In genomic region chr16:86913886-86914285, GRCh38 we compare ENCODE assay signal across 26 cellular contexts.
DNase-seq lines count a peak whose midpoint lies in the region; ATAC-seq, FAIRE-seq and TF ChIP-seq lines count a peak whose summit lies in the region.
"Had no signal": no experiment of that assay in that cellular context is flagged by ENCODE, and none has a peak within 500 bp of the region (broad histone marks: within the 10 kb centered on the region; RNA-seq: fewer than 3 reads in every experiment).

No MANE protein-coding gene starts in this region.

- 0 out of 2 replicates have a peak overlapping the region, but pooled peaks have one; percentile 40 for H2AK5ac ChIP-seq in H1 (ENCODE audit: low read depth, low read length)

- H4K20me1 ChIP-seq in H1 (replicated peaks in 1 of 2; ENCODE audit: control insufficient read depth in 1 of 2, insufficient read depth in 2 of 2, low read length in 2 of 2) = no peaks in the 10 kb centered on the region
- H4K20me1 ChIP-seq: BLaER1 treated with 17β-estradiol and CSF1 and Interleukin-3, amounts not matched to agents 10 nM and 100 nM had no signal

- H3K56ac ChIP-seq in H1 (replicated peaks; ENCODE audit: insufficient read length, low read depth, low read length) = no peak overlapping the region

- no peak overlapping the region for H2AFZ ChIP-seq in H1 (ENCODE audit: low read length)

- no peaks in the 10 kb centered on the region for H3K9me3 ChIP-seq in HEK293 (ENCODE audit: control insufficient read depth, insufficient read depth, low read depth, low read length)
- no peaks in the 10 kb centered on the region for H3K9me3 ChIP-seq in H1 (ENCODE audit: insufficient read depth in 2 of 2, low read depth in 1 of 2, low read length in 1 of 2)
- H3K9me3 ChIP-seq in MG63 = no peaks in the 10 kb centered on the region
- H3K9me3 ChIP-seq: A549; BLaER1 treated with 17β-estradiol and CSF1 and Interleukin-3, amounts not matched to agents 10 nM and 100 nM; Caco-2 had no signal

- H3K14ac ChIP-seq in H1 (ENCODE audit: insufficient read length) = no peak overlapping the region

- no peak overlapping the region for H4K5ac ChIP-seq in H1 (ENCODE audit: insufficient read length, low read depth, low read length)

- H2BK120ac ChIP-seq in H1 (replicated peaks; ENCODE audit: low read depth, low read length) = no peak overlapping the region

- H3K79me2 ChIP-seq in H1 (ENCODE audit: control insufficient read depth in 1 of 2, insufficient read depth in 2 of 2, low read length in 2 of 2) = no peaks in the 10 kb centered on the region

- no peak for TF ChIP-seq RAD21 in H1 (IDR thresholded peaks at IDR 0.05 in 1 of 2, conservative IDR thresholded peaks at IDR 0.05 in 1 of 2; ENCODE audit: low read depth in 2 of 2, low read length in 2 of 2)

- H3K18ac ChIP-seq in H1 (ENCODE audit: extremely low read depth, low read length) = no peak overlapping the region

- CTCF ChIA-PET in HEK293 (lab: Yijun Ruan, JAX) = no interaction called here
- CTCF ChIA-PET in H1 (lab: Charles Lee; ENCODE audit: partially characterized antibody) = interaction anchor here (0.8 kb wide), 1 partner anchor 103 kb away, joined by 3 read pairs; no protein-coding TSS in a partner anchor

- TF ChIP-seq POLR2A in H1 (IDR thresholded peaks at IDR 0.05; ENCODE audit: control extremely low read depth in 1 of 2, low read depth in 2 of 2, low read length in 2 of 2) = no peak

- no peak overlapping the region for H3K4ac ChIP-seq in H1 (replicated peaks; ENCODE audit: insufficient read length, low read depth, low read length)

- H3K4me1 ChIP-seq in HEK293 (ENCODE audit: control insufficient read depth, insufficient read depth, low read length) (no peaks in the 10 kb centered on the region), H1 (replicated peaks in 1 of 4; ENCODE audit: control insufficient read depth in 3 of 4, insufficient read depth in 4 of 4, low read length in 3 of 4) (no peaks in the 10 kb centered on the region; a peak in 1 of 7 replicates)
- H3K4me1 ChIP-seq: A549, Caco-2 had no signal

- H3K9ac ChIP-seq in H1 (replicated peaks in 1 of 4; ENCODE audit: extremely low read depth in 1 of 4, low read depth in 3 of 4, low read length in 3 of 4) = no peak overlapping the region
- H3K9ac ChIP-seq: BLaER1 treated with 17β-estradiol and CSF1 and Interleukin-3, amounts not matched to agents 10 nM and 100 nM had no signal

- TF ChIP-seq EP300 in H1 (IDR thresholded peaks at IDR 0.05; ENCODE audit: borderline replicate concordance in 1 of 2, low read depth in 2 of 2, low read length in 2 of 2) = no peak

- H4K8ac ChIP-seq in H1 (ENCODE audit: extremely low read depth, insufficient read depth, low read length) = no peak overlapping the region

- no peak overlapping the region for H2BK5ac ChIP-seq in H1 (ENCODE audit: low read depth, low read length)

- H2BK20ac ChIP-seq in H1 (ENCODE audit: low read length) = no peak overlapping the region

- no peak overlapping the region for H2BK12ac ChIP-seq in H1 (ENCODE audit: low read depth, low read length)

- no peak overlapping the region for H3K4me3 ChIP-seq in HEK293 (ENCODE audit: low read depth, low read length)
- H3K4me3 ChIP-seq in H1 (ENCODE audit: extremely low read depth in 1 of 4, insufficient read depth in 2 of 4, low read depth in 3 of 4, low read length in 4 of 4) = no peak overlapping the region
- H3K4me3 ChIP-seq in MG63 = no peak overlapping the region
- H3K4me3 ChIP-seq: A549; BLaER1 treated with 17β-estradiol and CSF1 and Interleukin-3, amounts not matched to agents 10 nM and 100 nM; GM12878 had no signal

- peak; percentile 37 for DNase-seq in activated effector memory CD4-positive, alpha-beta T cell treated with anti-CD3 and anti-CD28 coated beads, Interleukin-2, amount 50 U/mL, for 16 hours
- DNase-seq in activated effector memory CD4-positive, alpha-beta T cell treated with Interleukin-2 at 50 U/mL for 16 hours = no peak
- no peak for DNase-seq in H1 (ENCODE audit: low read depth in 1 of 2, low spot score in 2 of 2)
- peak; percentile 59 for DNase-seq in kidney tubule cell (ENCODE audit: low spot score)
- no peak for DNase-seq in MG63
- no peak for DNase-seq in SK-N-DZ (ENCODE audit: low spot score)
- DNase-seq: AML-193; Caco-2; Calu3; CD4-positive, alpha-beta T cell; CD8-positive, alpha-beta T cell; DMS53; DMS79; DND-41; EL; GDM1 had no signal

- POLR2A ChIA-PET in HEK293 (lab: Yijun Ruan, JAX) = no interaction called here
- POLR2A ChIA-PET in H1 (lab: Charles Lee; ENCODE audit: partially characterized antibody) = no interaction called here

- no peak overlapping the region for H3K4me2 ChIP-seq in H1 (ENCODE audit: insufficient read depth in 1 of 2, low read depth in 2 of 2, low read length in 2 of 2)
- H3K4me2 ChIP-seq: A549 had no signal

- no peak for ATAC-seq in GM21786 (IDR thresholded peaks at IDR 0.05; ENCODE audit: unreplicated experiment)
- ATAC-seq: A549; CD8-positive, alpha-beta T cell; GM12878 had no signal

- no peak overlapping the region for H4K91ac ChIP-seq in H1 (replicated peaks; ENCODE audit: insufficient read length, low read length)

- no peak for FAIRE-seq in H1 (lab: Jason Lieb, UNC)
- FAIRE-seq: A549, D721Med, GM12878, GM12892, GM18507 had no signal

- H3K27ac ChIP-seq in HEK293 (ENCODE audit: extremely low read depth, low read depth, low read length) (no peak overlapping the region), H1 (ENCODE audit: low read depth, low read length) (no peak overlapping the region)
- H3K27ac ChIP-seq: 22Rv1; A549; BLaER1 treated with 17β-estradiol and CSF1 and Interleukin-3, amounts not matched to agents 10 nM and 100 nM; C4-2B had no signal

- TF ChIP-seq CTCF in HEK293 (tag by site-specific recombination; IDR thresholded peaks at IDR 0.05) (no peak), H1 (IDR thresholded peaks at IDR 0.05; ENCODE audit: control extremely low read depth in 1 of 3, insufficient read depth in 1 of 3, low read depth in 1 of 3, low read length in 3 of 3) (no peak)

- 83% methylated on average over 7 of the region's 7 CpGs; no CpG with 5 or more reads in 1 of the 2 experiments for WGBS in H1 (ENCODE audit: extremely low coverage in 1 of 2, insufficient coverage in 1 of 2, insufficient read length in 1 of 2, insufficient replicate concordance in 2 of 2, low coverage in 1 of 2, low lambda C conversion rate in 2 of 2, missing lambda C conversion rate in 1 of 2), 2 experiments

- no peaks in the 10 kb centered on the region for H3K36me3 ChIP-seq in HEK293 (ENCODE audit: control insufficient read depth in 2 of 2, insufficient read depth in 1 of 2, low read length in 2 of 2)
- no peaks in the 10 kb centered on the region for H3K36me3 ChIP-seq in H1 (ENCODE audit: control insufficient read depth in 2 of 4, insufficient read depth in 4 of 4, low read length in 3 of 4)
- H3K36me3 ChIP-seq in MG63 = no peaks in the 10 kb centered on the region
- H3K36me3 ChIP-seq: BLaER1 treated with 17β-estradiol and CSF1 and Interleukin-3, amounts not matched to agents 10 nM and 100 nM had no signal

- peaks cover 7% of the 10 kb centered on the region for H3K23me2 ChIP-seq in H1 (ENCODE audit: low read depth, low read length)

- no peak overlapping the region for H2BK15ac ChIP-seq in H1 (ENCODE audit: low read length)

- H3K23ac ChIP-seq in H1 (ENCODE audit: insufficient read length) = no peak overlapping the region

- no peaks in the 10 kb centered on the region; a peak in 1 of 7 replicates for H3K27me3 ChIP-seq in H1 (replicated peaks in 1 of 4; ENCODE audit: control insufficient read depth in 3 of 4, extremely low read depth in 1 of 4, insufficient read depth in 3 of 4, low read length in 3 of 4)
- H3K27me3 ChIP-seq in MG63 = no peaks in the 10 kb centered on the region
- H3K27me3 ChIP-seq: BLaER1 treated with 17β-estradiol and CSF1 and Interleukin-3, amounts not matched to agents 10 nM and 100 nM had no signal

- H3K79me1 ChIP-seq in H1 (ENCODE audit: low read depth, low read length) = no peaks in the 10 kb centered on the region; the same call in 1 of the 2 replicates

TF ChIP-seq in HEK293, 187 proteins besides CTCF, POLR2A, EP300 and RAD21 (continues in another document):
- TF ChIP-seq ZNF549 (tag by site-specific recombination; IDR thresholded peaks at IDR 0.05) (no peak), BCL11A (tag by site-specific recombination; IDR thresholded peaks at IDR 0.05; ENCODE audit: low read depth) (no peak), ZNF837 (tag by site-specific recombination; IDR thresholded peaks at IDR 0.05) (no peak), PBX3 (CRISPR knock-in tag; IDR thresholded peaks at IDR 0.05) (no peak), ZNF324 (tag by site-specific recombination; IDR thresholded peaks at IDR 0.05) (no peak)

TF ChIP-seq in H1, 55 proteins besides CTCF, POLR2A, EP300 and RAD21:
- TF ChIP-seq BACH1 (IDR thresholded peaks at IDR 0.05; ENCODE audit: low read length) (peak; percentile 44; the same call in 1 of the 2 replicates), BRCA1 (IDR thresholded peaks at IDR 0.05; ENCODE audit: low read depth, low read length) (no peak)

Comparison
In these comparisons a context has a peak if more than half of its experiments do, and no peak if none do; other contexts are left out.
1. DNase-seq: peak in activated effector memory CD4-positive, alpha-beta T cell treated with anti-CD3 and anti-CD28 coated beads, Interleukin-2, amount 50 U/mL, for 16 hours (single experiment) and kidney tubule cell (single experiment); none in activated effector memory CD4-positive, alpha-beta T cell treated with Interleukin-2 at 50 U/mL for 16 hours (single experiment), H1 (0 of 2), MG63 (single experiment) and SK-N-DZ (single experiment).